8 cellular contexts compared by ENCODE assay signal in the genomic region with DNA sequence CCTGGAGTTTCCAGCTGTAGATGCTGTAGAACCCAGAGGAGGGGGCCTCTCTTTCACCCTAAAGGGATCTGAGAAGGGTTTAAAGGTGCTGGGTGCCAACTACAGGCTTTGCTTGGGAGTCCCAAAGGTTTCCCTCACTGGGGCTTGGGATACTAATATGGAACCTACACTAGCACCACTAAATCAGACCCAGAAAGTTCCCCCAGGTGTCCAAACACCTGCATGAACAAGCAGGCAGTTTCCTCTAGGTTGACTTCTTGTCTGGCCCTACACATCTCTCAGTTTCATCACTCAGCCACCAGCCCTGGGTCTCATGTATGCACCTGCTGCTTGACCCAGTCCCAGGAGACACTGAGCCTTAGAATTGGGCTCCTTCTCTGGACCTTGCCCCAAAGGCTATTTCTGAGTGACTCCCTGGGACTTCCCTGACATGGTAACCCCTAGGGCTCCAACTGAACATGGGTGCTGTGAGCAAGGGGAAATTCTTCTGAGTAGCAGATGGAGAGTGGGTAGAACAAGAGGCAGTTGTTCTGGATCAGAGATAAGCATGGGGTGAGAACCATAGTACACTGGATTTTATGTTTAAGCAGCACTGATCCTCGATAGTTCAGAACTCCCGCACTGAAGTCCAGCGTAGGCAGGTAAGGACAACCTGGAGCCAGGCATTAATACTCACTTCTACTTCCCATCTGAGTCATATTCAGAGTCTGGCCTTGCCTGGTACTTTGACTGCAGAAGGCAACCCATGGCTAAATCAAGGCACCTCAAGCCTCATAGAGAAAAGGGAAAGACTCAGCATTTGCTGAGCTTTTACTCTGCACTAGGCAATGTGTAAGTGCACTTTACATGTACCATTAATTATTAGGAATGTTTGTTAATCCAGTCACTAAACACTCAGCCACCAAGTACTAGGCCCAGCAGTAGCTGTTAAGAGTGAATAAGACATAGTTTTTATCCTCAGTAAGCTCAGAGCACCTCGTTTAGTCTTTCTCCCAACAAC.
DNase-seq lines count a peak whose midpoint lies in the region; ATAC-seq and TF ChIP-seq lines count a peak whose summit lies in the region.

No MANE protein-coding gene starts in this region.

- peak overlapping the region; percentile 68 for H3K27ac Mint-ChIP-seq in stimulated activated naive B cell treated with anti-CD40 and anti-IgM and Interleukin-4, amounts not matched to agents 10 μg/mL and 1 μg/mL and 100 μg/mL, for 72 hours

- peaks cover 54 to 88% of the 10 kb centered on the region in 2 donors for H3K4me1 Mint-ChIP-seq in stimulated activated naive B cell treated with anti-CD40 and anti-IgM and Interleukin-4, amounts not matched to agents 10 μg/mL and 1 μg/mL and 100 μg/mL, for 72 hours

- H3K27ac ChIP-seq in 22Rv1, result peak overlapping the region; percentile 50; the same call in 1 of the 2 replicates
- H3K27ac ChIP-seq in cingulate gyrus (ENCODE audit: low read depth, low read length), result peak overlapping the region; percentile 33

- peak; percentile 41 for DNase-seq in stimulated activated naive B cell treated with anti-CD40 and anti-IgM and Interleukin-4, amounts not matched to agents 10 μg/mL and 1 μg/mL and 100 μg/mL, for 72 hours
- DNase-seq in NCI-H2107 treated with DMSO at 0.1 percent for 48 hours (lab: John Stamatoyannopoulos, UW; ENCODE audit: unreplicated experiment) (no peak), NCI-H1417 (lab: John Stamatoyannopoulos, UW) (no peak), germinal center (ENCODE audit: low spot score) (no peak)

- no peaks in the 10 kb centered on the region for H3K27me3 Mint-ChIP-seq in stimulated activated naive B cell treated with anti-CD40 and anti-IgM and Interleukin-4, amounts not matched to agents 10 μg/mL and 1 μg/mL and 100 μg/mL, for 72 hours

- ATAC-seq in GM19351 (IDR thresholded peaks at IDR 0.05; ENCODE audit: unreplicated experiment) (peak; percentile 83), HG03280 (IDR thresholded peaks at IDR 0.05; ENCODE audit: unreplicated experiment) (peak; percentile 84)
- ATAC-seq in stimulated activated naive B cell treated with anti-CD40 and anti-IgM and Interleukin-4, amounts not matched to agents 10 μg/mL and 1 μg/mL and 100 μg/mL, for 72 hours (replicated peaks), result peak; percentile 87

- no peak for TF ChIP-seq CTCF in 22Rv1 (IDR thresholded peaks at IDR 0.05)

- peaks cover 37 to 57% of the 10 kb centered on the region in 2 donors for H3K36me3 Mint-ChIP-seq in stimulated activated naive B cell treated with anti-CD40 and anti-IgM and Interleukin-4, amounts not matched to agents 10 μg/mL and 1 μg/mL and 100 μg/mL, for 72 hours

- H3K9me3 Mint-ChIP-seq in stimulated activated naive B cell treated with anti-CD40 and anti-IgM and Interleukin-4, amounts not matched to agents 10 μg/mL and 1 μg/mL and 100 μg/mL, for 72 hours, result no peaks in the 10 kb centered on the region

- peak overlapping the region; percentile 6 to 36 for H3K4me3 Mint-ChIP-seq in stimulated activated naive B cell treated with anti-CD40 and anti-IgM and Interleukin-4, amounts not matched to agents 10 μg/mL and 1 μg/mL and 100 μg/mL, for 72 hours
